ENCODE assay signal across 8 cellular contexts in genomic region chr4:121484633-121485032, GRCh38.
A peak's percentile ranks its signal among the peaks of the same experiment; 100 is the strongest.
DNase-seq lines count a peak whose midpoint lies in the region; ATAC-seq and TF ChIP-seq lines count a peak whose summit lies in the region.

No MANE protein-coding gene starts in this region.

- ATAC-seq in GM19455 (IDR thresholded peaks at IDR 0.05; ENCODE audit: unreplicated experiment) (peak; percentile 81), HG03342 (IDR thresholded peaks at IDR 0.05; ENCODE audit: unreplicated experiment) (peak; percentile 96), psoas muscle (peak in 1 of 4 donors; percentile 31)

- no peak overlapping the region for H3K27ac ChIP-seq in SJCRH30
- no peak overlapping the region for H3K27ac ChIP-seq in psoas muscle

- intact Hi-C loops in psoas muscle (cut with DNase I) = loop anchor here in 1 of 2 donors (2.0 to 5.0 kb wide), 2 partner anchors 173 to 252 kb away; no protein-coding TSS in a partner anchor

- WGBS in psoas muscle, 3 donors = 3 to 8% (median 4%) methylated on average over 1 of the region's 1 CpG

- H3K36me3 ChIP-seq in SJCRH30 (no peaks in the 10 kb centered on the region), psoas muscle (ENCODE audit: insufficient read depth in 1 of 2, low read depth in 1 of 2) (no peaks in the 10 kb centered on the region)

- peak; percentile 19 for DNase-seq in NCI-H2107 treated with DMSO at 0.1 percent for 48 hours (lab: John Stamatoyannopoulos, UW; ENCODE audit: unreplicated experiment)
- no peak for DNase-seq in NCI-H2107 (lab: John Stamatoyannopoulos, UW)
- DNase-seq in SJCRH30 = peak; percentile 42 to 65
- peak; percentile 74 for DNase-seq in fibroblast of peridontal ligament (ENCODE audit: extremely low read depth)
- DNase-seq in psoas muscle = no peak
- DNase-seq in ureter (ENCODE audit: low spot score) = no peak

- no peaks in the 10 kb centered on the region for H3K27me3 ChIP-seq in SJCRH30
- no peaks in the 10 kb centered on the region for H3K27me3 ChIP-seq in psoas muscle (ENCODE audit: insufficient read depth in 3 of 3, low read length in 2 of 3)

- peak; percentile 43 for TF ChIP-seq CTCF in psoas muscle (IDR thresholded peaks at IDR 0.05)

- H3K4me3 ChIP-seq in SJCRH30 = no peak overlapping the region
- no peak overlapping the region for H3K4me3 ChIP-seq in psoas muscle

- no peaks in the 10 kb centered on the region for H3K4me1 ChIP-seq in SJCRH30
- no peaks in the 10 kb centered on the region for H3K4me1 ChIP-seq in psoas muscle

- no peaks in the 10 kb centered on the region for H3K9me3 ChIP-seq in SJCRH30 (replicated peaks)
- no peaks in the 10 kb centered on the region for H3K9me3 ChIP-seq in psoas muscle

Comparison
In these comparisons a context has a peak if more than half of its experiments do, and no peak if none do; other contexts are left out.
1. DNase-seq: peak in NCI-H2107 treated with DMSO at 0.1 percent for 48 hours (single experiment), SJCRH30 (2 of 2) and fibroblast of peridontal ligament (single experiment); none in NCI-H2107 (single experiment), psoas muscle (0 of 2) and ureter (single experiment).